ENCODE assay signal across 23 cellular contexts in the genomic region with DNA sequence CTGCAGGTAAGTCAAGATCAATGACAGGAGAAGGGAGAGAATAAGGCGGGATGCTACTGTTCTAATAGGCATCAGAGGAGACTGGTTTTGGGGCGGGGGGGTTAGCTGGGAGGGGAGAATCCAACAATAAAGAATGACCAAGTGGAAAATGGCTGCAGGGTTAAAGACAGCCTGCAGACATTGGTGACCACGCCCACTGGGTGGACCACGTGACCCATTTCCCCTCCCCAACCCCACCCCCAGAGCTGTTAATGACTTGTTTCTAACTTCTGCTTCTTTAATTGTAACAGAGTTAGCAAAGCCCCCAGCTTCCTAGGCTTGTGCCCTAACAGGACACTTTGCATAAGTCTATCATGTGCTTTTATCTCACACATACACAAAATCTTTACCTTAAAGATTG.
DNase-seq lines count a peak whose midpoint lies in the region; ATAC-seq and TF ChIP-seq lines count a peak whose summit lies in the region.
"Had no signal": no experiment of that assay in that cellular context is flagged by ENCODE, and none has a peak within 500 bp of the region (broad histone marks: within the 10 kb centered on the region; RNA-seq: fewer than 3 reads in every experiment).

No MANE protein-coding gene starts in this region.

- no peak overlapping the region for H2AFZ ChIP-seq in PC-3 (ENCODE audit: low read length)

- H3K36me3 ChIP-seq in PC-3 (ENCODE audit: low read depth, low read length) (no peaks in the 10 kb centered on the region), endodermal cell (ENCODE audit: control insufficient read depth, insufficient read depth, low read length) (no peaks in the 10 kb centered on the region), tibial nerve (no peaks in the 10 kb centered on the region), prostate gland (no peaks in the 10 kb centered on the region), WERI-Rb-1 (no peaks in the 10 kb centered on the region)
- H3K36me3 ChIP-seq: BE2C; BLaER1 treated with 17β-estradiol and CSF1 and Interleukin-3, amounts not matched to agents 10 nM and 100 nM; HAP-1 had no signal

- H3K27ac Mint-ChIP-seq in endodermal cell (no peak overlapping the region), chondrocyte (ENCODE audit: unreplicated experiment) (no peak overlapping the region)
- peak overlapping the region; percentile 7 for H3K27ac Mint-ChIP-seq in stimulated activated naive B cell treated with anti-CD40 and anti-IgM and Interleukin-4, amounts not matched to agents 10 μg/mL and 1 μg/mL and 100 μg/mL, for 72 hours
- H3K27ac Mint-ChIP-seq: CD14-positive monocyte; CD4-positive, alpha-beta T cell; CD8-positive, alpha-beta memory T cell; HFFc6 had no signal

- H3K27me3 Mint-ChIP-seq in endodermal cell (ENCODE audit: insufficient read depth) (no peaks in the 10 kb centered on the region), chondrocyte (ENCODE audit: low read depth) (no peaks in the 10 kb centered on the region)
- no peaks in the 10 kb centered on the region for H3K27me3 Mint-ChIP-seq in stimulated activated naive B cell treated with anti-CD40 and anti-IgM and Interleukin-4, amounts not matched to agents 10 μg/mL and 1 μg/mL and 100 μg/mL, for 72 hours
- H3K27me3 Mint-ChIP-seq: CD4-positive, alpha-beta T cell had no signal

- H3K9me2 ChIP-seq in PC-3 (replicated peaks; ENCODE audit: low read length) = no peaks in the 10 kb centered on the region

- H3K4me3 ChIP-seq in PC-3 (ENCODE audit: low read length) (no peak overlapping the region), endodermal cell (ENCODE audit: low read length) (peak overlapping the region; percentile 45), tibial nerve (no peak overlapping the region), prostate gland (no peak overlapping the region), WERI-Rb-1 (ENCODE audit: low read depth, low read length) (no peak overlapping the region)
- H3K4me3 ChIP-seq: A549; BLaER1 treated with 17β-estradiol and CSF1 and Interleukin-3, amounts not matched to agents 10 nM and 100 nM; HAP-1 had no signal

- 89% methylated on average over 4 of the region's 4 CpGs; no CpG with 5 or more reads in 1 of the 2 experiments for WGBS in endodermal cell (ENCODE audit: insufficient coverage in 1 of 2, insufficient read length in 1 of 2), 2 experiments
- 85 to 89% methylated on average over 4 of the region's 4 CpGs for WGBS in tibial nerve, 2 donors
- 92% methylated on average over 4 of the region's 4 CpGs for WGBS in prostate gland

- H3K4me3 Mint-ChIP-seq in endodermal cell = no peak overlapping the region
- H3K4me3 Mint-ChIP-seq in stimulated activated naive B cell treated with anti-CD40 and anti-IgM and Interleukin-4, amounts not matched to agents 10 μg/mL and 1 μg/mL and 100 μg/mL, for 72 hours = no peak overlapping the region
- no peak overlapping the region for H3K4me3 Mint-ChIP-seq in chondrocyte (ENCODE audit: unreplicated experiment)
- H3K4me3 Mint-ChIP-seq: CD4-positive, alpha-beta T cell; CD8-positive, alpha-beta memory T cell; HFFc6 had no signal

- POLR2A ChIA-PET in PC-3 (lab: Charles Lee; ENCODE audit: unreplicated experiment) = no interaction called here

- H3F3A ChIP-seq in PC-3 (ENCODE audit: low read length, unreplicated experiment) = peaks cover 4% of the 10 kb centered on the region

- peaks cover 3% of the 10 kb centered on the region for H3K36me3 Mint-ChIP-seq in endodermal cell (ENCODE audit: low read depth)
- H3K36me3 Mint-ChIP-seq in stimulated activated naive B cell treated with anti-CD40 and anti-IgM and Interleukin-4, amounts not matched to agents 10 μg/mL and 1 μg/mL and 100 μg/mL, for 72 hours = peaks cover 0 to 4% of the 10 kb centered on the region in 2 donors
- no peaks in the 10 kb centered on the region for H3K36me3 Mint-ChIP-seq in chondrocyte (ENCODE audit: low read depth)
- H3K36me3 Mint-ChIP-seq: CD14-positive monocyte; CD8-positive, alpha-beta memory T cell had no signal

- intact Hi-C loops in PC-3 (cut with micrococcal nuclease) = no loop called here
- intact Hi-C loops in prostate gland (cut with DNase I) = no loop called here

- BruUV-seq in PC-3 (replicated peaks; lab: Mats Ljungman, UMichigan) = no TSS peak

- no peak for ATAC-seq in PC-3
- ATAC-seq in stimulated activated naive B cell treated with anti-CD40 and anti-IgM and Interleukin-4, amounts not matched to agents 10 μg/mL and 1 μg/mL and 100 μg/mL, for 72 hours (replicated peaks) = no peak
- ATAC-seq: A549 had no signal

- no peaks in the 10 kb centered on the region for H3K9me3 ChIP-seq in PC-3 (ENCODE audit: low read length)
- peaks cover 19% of the 10 kb centered on the region for H3K9me3 ChIP-seq in endodermal cell (ENCODE audit: control insufficient read depth, low read length)
- H3K9me3 ChIP-seq in tibial nerve = no peaks in the 10 kb centered on the region
- H3K9me3 ChIP-seq in prostate gland = no peaks in the 10 kb centered on the region
- H3K9me3 ChIP-seq in WERI-Rb-1 (ENCODE audit: severe bottlenecking) = peaks cover 4% of the 10 kb centered on the region
- H3K9me3 ChIP-seq: A549, BE2C, HAP-1 had no signal

- H3K27ac ChIP-seq in PC-3 (ENCODE audit: low read length) (peak overlapping the region; percentile 97), endodermal cell (ENCODE audit: low read depth, low read length) (no peak overlapping the region), tibial nerve (no peak overlapping the region), prostate gland (no peak overlapping the region), WERI-Rb-1 (no peak overlapping the region)
- H3K27ac ChIP-seq: A549; BLaER1 treated with 17β-estradiol and CSF1 and Interleukin-3, amounts not matched to agents 10 nM and 100 nM had no signal

- TF ChIP-seq CTCF in PC-3 (conservative IDR thresholded peaks at IDR 0.05; ENCODE audit: low read depth, low read length) = no peak
- no peak for TF ChIP-seq CTCF in endodermal cell (conservative IDR thresholded peaks at IDR 0.05)
- TF ChIP-seq CTCF in chondrocyte (IDR thresholded peaks at IDR 0.05) = no peak
- no peak for TF ChIP-seq CTCF in tibial nerve (IDR thresholded peaks at IDR 0.05)
- TF ChIP-seq CTCF in prostate gland (IDR thresholded peaks at IDR 0.05) = no peak
- TF ChIP-seq CTCF in WERI-Rb-1 (IDR thresholded peaks at IDR 0.05; ENCODE audit: low read depth, low read length) = no peak

- H3K9ac ChIP-seq in PC-3 (ENCODE audit: low read length) (peak overlapping the region; percentile 66; the same call in 1 of the 2 replicates), endodermal cell (ENCODE audit: extremely low read depth, low read length, poor library complexity, severe bottlenecking) (no peak overlapping the region)
- H3K9ac ChIP-seq: BLaER1 treated with 17β-estradiol and CSF1 and Interleukin-3, amounts not matched to agents 10 nM and 100 nM had no signal

- CTCF ChIA-PET in PC-3 (lab: Charles Lee) = no interaction called here

- peaks cover 16% of the 10 kb centered on the region for H3K9me3 Mint-ChIP-seq in endodermal cell
- H3K9me3 Mint-ChIP-seq in stimulated activated naive B cell treated with anti-CD40 and anti-IgM and Interleukin-4, amounts not matched to agents 10 μg/mL and 1 μg/mL and 100 μg/mL, for 72 hours = peaks cover 5 to 8% of the 10 kb centered on the region in 2 donors
- H3K9me3 Mint-ChIP-seq in chondrocyte (ENCODE audit: low read depth) = peaks cover 2% of the 10 kb centered on the region

- H3K4me2 ChIP-seq in PC-3 (ENCODE audit: low read length) = no peak overlapping the region
- H3K4me2 ChIP-seq: A549; BLaER1 treated with 17β-estradiol and CSF1 and Interleukin-3, amounts not matched to agents 10 nM and 100 nM had no signal

- H3K79me2 ChIP-seq in PC-3 (ENCODE audit: low read length) = no peaks in the 10 kb centered on the region

- no peaks in the 10 kb centered on the region for H3K27me3 ChIP-seq in PC-3 (ENCODE audit: low read length)
- no peaks in the 10 kb centered on the region for H3K27me3 ChIP-seq in endodermal cell (ENCODE audit: control insufficient read depth, insufficient read depth, low read length, poor library complexity, severe bottlenecking)
- no peaks in the 10 kb centered on the region for H3K27me3 ChIP-seq in tibial nerve
- no peaks in the 10 kb centered on the region for H3K27me3 ChIP-seq in prostate gland (replicated peaks; ENCODE audit: insufficient read depth)
- no peaks in the 10 kb centered on the region for H3K27me3 ChIP-seq in WERI-Rb-1 (ENCODE audit: insufficient read depth, low read depth, severe bottlenecking)
- H3K27me3 ChIP-seq: BLaER1 treated with 17β-estradiol and CSF1 and Interleukin-3, amounts not matched to agents 10 nM and 100 nM had no signal

- TF ChIP-seq EP300 in tibial nerve (IDR thresholded peaks at IDR 0.05) = no peak

- no peak for TF ChIP-seq POLR2A in tibial nerve (IDR thresholded peaks at IDR 0.05)
- no peak for TF ChIP-seq POLR2A in prostate gland (IDR thresholded peaks at IDR 0.05)

- H3K4me1 Mint-ChIP-seq in endodermal cell (peaks cover 4% of the 10 kb centered on the region), chondrocyte (ENCODE audit: low read depth) (no peaks in the 10 kb centered on the region)
- H3K4me1 Mint-ChIP-seq in stimulated activated naive B cell treated with anti-CD40 and anti-IgM and Interleukin-4, amounts not matched to agents 10 μg/mL and 1 μg/mL and 100 μg/mL, for 72 hours = peaks cover 5 to 7% of the 10 kb centered on the region in 2 donors
- H3K4me1 Mint-ChIP-seq: CD14-positive monocyte; CD8-positive, alpha-beta memory T cell had no signal

- DNase-seq in NAMALWA (ENCODE audit: low spot score) (peak; percentile 7), PC-3 (no peak), endodermal cell (no peak), chondrocyte (ENCODE audit: low spot score) (no peak), tibial nerve (ENCODE audit: low spot score in 2 of 2) (no peak), prostate gland (ENCODE audit: low spot score) (no peak), WERI-Rb-1 (no peak)
- no peak for DNase-seq in stimulated activated naive B cell treated with anti-CD40 and anti-IgM and Interleukin-4, amounts not matched to agents 10 μg/mL and 1 μg/mL and 100 μg/mL, for 72 hours
- DNase-seq: 8988T; ACHN; AML-193; BE2C; CD4-positive, alpha-beta T cell; CD8-positive, alpha-beta memory T cell; DMS 273 treated with DMSO at 0.1 percent for 48 hours; DMS79 treated with DMSO at 0.1 percent for 48 hours; GF-D8; GOT3; HFFc6 had no signal

- no peaks in the 10 kb centered on the region for H4K20me1 ChIP-seq in PC-3 (ENCODE audit: low read length)
- H4K20me1 ChIP-seq: BLaER1 treated with 17β-estradiol and CSF1 and Interleukin-3, amounts not matched to agents 10 nM and 100 nM had no signal

- peaks cover 19% of the 10 kb centered on the region for H3K4me1 ChIP-seq in PC-3 (ENCODE audit: insufficient read depth, low read length)
- peaks cover 2% of the 10 kb centered on the region for H3K4me1 ChIP-seq in endodermal cell (ENCODE audit: control insufficient read depth, insufficient read depth, low read length)
- peaks cover 0 to 6% (median 0%) of the 10 kb centered on the region in 4 donors for H3K4me1 ChIP-seq in tibial nerve
- no peaks in the 10 kb centered on the region for H3K4me1 ChIP-seq in prostate gland (replicated peaks)
- H3K4me1 ChIP-seq: A549; BE2C; BLaER1 treated with 17β-estradiol and CSF1 and Interleukin-3, amounts not matched to agents 10 nM and 100 nM; HAP-1 had no signal
